In genomic region chrX:122092978-122093377, GRCh38 we compare ENCODE assay signal across 26 cellular contexts.
"Had no signal": no experiment of that assay in that cellular context is flagged by ENCODE, and none has a peak within 500 bp of the region (broad histone marks: within the 10 kb centered on the region; RNA-seq: fewer than 3 reads in every experiment).

No MANE protein-coding gene starts in this region.

- H3K27ac ChIP-seq: body of pancreas, cardiac muscle cell, esophagus muscularis mucosa, heart right ventricle, sigmoid colon, stomach, suprapubic skin, transverse colon, uterus had no signal

- H3K36me3 Mint-ChIP-seq: memory B cell; stimulated activated memory B cell treated with anti-CD40 and anti-IgM and Interleukin-4, amounts not matched to agents 10 μg/mL and 1 μg/mL and 100 μg/mL, for 72 hours had no signal

- DNase-seq: activated CD4-positive, alpha-beta T cell treated with anti-CD3 and anti-CD28 coated beads, Interleukin-2, amount 10 ng/mL, durations not matched to agents 24 days and 14 days; activated CD8-positive, alpha-beta T cell treated with anti-CD3 and anti-CD28 coated beads for 36 hours; activated gamma-delta T cell; activated naive CD4-positive, alpha-beta T cell treated with anti-CD3 and anti-CD28 coated beads, Interleukin-2, amount 50 U/mL, for 16 hours; activated naive CD8-positive, alpha-beta T cell treated with anti-CD3 and anti-CD28 coated beads, Interleukin-2, amount 50 U/mL, for 24 hours; body of pancreas; dermis blood vessel endothelial cell; effector CD8-positive, alpha-beta T cell; heart right ventricle; islet precursor cell; left colon; nephron progenitor cell; occipital lobe; sigmoid colon; stimulated activated CD4-positive, alpha-beta T cell treated with anti-CD3 and anti-CD28 coated beads, Interleukin-15, amount 100 ng/mL, for 24 hours; stomach; transverse colon; uterus had no signal

- H3K4me1 Mint-ChIP-seq: activated CD4-positive, alpha-beta T cell treated with anti-CD3 and anti-CD28 coated beads, Interleukin-2, amount 10 ng/mL, durations not matched to agents 24 days and 14 days; activated naive CD8-positive, alpha-beta T cell treated with anti-CD3 and anti-CD28 coated beads, Interleukin-2, amount 50 U/mL, for 24 hours; memory B cell; nephron progenitor cell; stimulated activated memory B cell treated with anti-CD40 and anti-IgM and Interleukin-4, amounts not matched to agents 10 μg/mL and 1 μg/mL and 100 μg/mL, for 72 hours had no signal

- H3K4me3 Mint-ChIP-seq: activated CD4-positive, alpha-beta T cell treated with anti-CD3 and anti-CD28 coated beads, Interleukin-2, amount 10 ng/mL, durations not matched to agents 24 days and 14 days; activated CD8-positive, alpha-beta T cell treated with anti-CD3 and anti-CD28 coated beads for 36 hours; activated naive CD8-positive, alpha-beta T cell treated with anti-CD3 and anti-CD28 coated beads, Interleukin-2, amount 50 U/mL, for 24 hours; activated T-helper 1 cell treated with anti-CD3 and anti-CD28 coated beads, Interleukin-12 subunit alpha, Interleukin-12 subunit beta, Interleukin-2, Interleukin-4 antibody, amounts not matched to agents 30 ng/mL and 10 ng/mL and 1 ng/mL, durations not matched to agents 14 hours and 24 hours and 36 hours; memory B cell; nephron progenitor cell; stimulated activated memory B cell treated with anti-CD40 and anti-IgM and Interleukin-4, amounts not matched to agents 10 μg/mL and 1 μg/mL and 100 μg/mL, for 72 hours had no signal

- H3K4me2 ChIP-seq: smooth muscle cell had no signal

- H3K4me1 ChIP-seq: body of pancreas, esophagus muscularis mucosa, heart right ventricle, sigmoid colon, stomach, suprapubic skin, transverse colon, uterus had no signal

- ATAC-seq: activated CD4-positive, CD25-positive, alpha-beta regulatory T cell treated with anti-CD3 and anti-CD28 coated beads, Interleukin-2, amount 50 U/mL, for 24 hours; activated CD8-positive, alpha-beta T cell treated with anti-CD3 and anti-CD28 coated beads for 36 hours; activated naive CD8-positive, alpha-beta T cell treated with anti-CD3 and anti-CD28 coated beads, Interleukin-2, amount 50 U/mL, for 24 hours; body of pancreas; heart right ventricle; left colon; stimulated activated memory B cell treated with anti-CD40 and anti-IgM and Interleukin-4, amounts not matched to agents 10 μg/mL and 1 μg/mL and 100 μg/mL, for 72 hours had no signal

- H3K9me3 Mint-ChIP-seq: activated CD4-positive, alpha-beta T cell treated with anti-CD3 and anti-CD28 coated beads, Interleukin-2, amount 10 ng/mL, durations not matched to agents 24 days and 14 days; activated CD8-positive, alpha-beta T cell treated with anti-CD3 and anti-CD28 coated beads for 36 hours; activated T-helper 1 cell treated with anti-CD3 and anti-CD28 coated beads, Interleukin-12 subunit alpha, Interleukin-12 subunit beta, Interleukin-2, Interleukin-4 antibody, amounts not matched to agents 30 ng/mL and 10 ng/mL and 1 ng/mL, durations not matched to agents 14 hours and 24 hours and 36 hours had no signal

- H3K4me3 ChIP-seq: body of pancreas, cardiac muscle cell, esophagus muscularis mucosa, heart right ventricle, sigmoid colon, smooth muscle cell, stomach, suprapubic skin, transverse colon, uterus had no signal

- H3K9me3 ChIP-seq: body of pancreas, esophagus muscularis mucosa, sigmoid colon, suprapubic skin, transverse colon, uterus had no signal

- H3K27me3 ChIP-seq: body of pancreas, cardiac muscle cell, esophagus muscularis mucosa, heart right ventricle, sigmoid colon, stomach, suprapubic skin, transverse colon, uterus had no signal

- H3K36me3 ChIP-seq: cardiac muscle cell, esophagus muscularis mucosa, heart right ventricle, sigmoid colon, stomach, suprapubic skin, transverse colon, uterus had no signal

- H3K27ac Mint-ChIP-seq: activated CD4-positive, alpha-beta T cell treated with anti-CD3 and anti-CD28 coated beads, Interleukin-2, amount 10 ng/mL, durations not matched to agents 24 days and 14 days; activated CD8-positive, alpha-beta T cell treated with anti-CD3 and anti-CD28 coated beads for 36 hours; activated naive CD8-positive, alpha-beta T cell treated with anti-CD3 and anti-CD28 coated beads, Interleukin-2, amount 50 U/mL, for 24 hours; activated T-helper 1 cell treated with anti-CD3 and anti-CD28 coated beads, Interleukin-12 subunit alpha, Interleukin-12 subunit beta, Interleukin-2, Interleukin-4 antibody, amounts not matched to agents 30 ng/mL and 10 ng/mL and 1 ng/mL, durations not matched to agents 14 hours and 24 hours and 36 hours; memory B cell; nephron progenitor cell; stimulated activated memory B cell treated with anti-CD40 and anti-IgM and Interleukin-4, amounts not matched to agents 10 μg/mL and 1 μg/mL and 100 μg/mL, for 72 hours had no signal

- H3K27me3 Mint-ChIP-seq: activated CD4-positive, alpha-beta T cell treated with anti-CD3 and anti-CD28 coated beads, Interleukin-2, amount 10 ng/mL, durations not matched to agents 24 days and 14 days; activated CD8-positive, alpha-beta T cell treated with anti-CD3 and anti-CD28 coated beads for 36 hours; activated naive CD8-positive, alpha-beta T cell treated with anti-CD3 and anti-CD28 coated beads, Interleukin-2, amount 50 U/mL, for 24 hours; memory B cell; stimulated activated memory B cell treated with anti-CD40 and anti-IgM and Interleukin-4, amounts not matched to agents 10 μg/mL and 1 μg/mL and 100 μg/mL, for 72 hours had no signal
